ENCODE assay signal across 1 cellular context in genomic region chr20:44609511-44610312, GRCh38.
A peak's percentile ranks its signal among the peaks of the same experiment; 100 is the strongest.
TF ChIP-seq lines count a peak whose summit lies in the region.

No MANE protein-coding gene starts in this region.

TF ChIP-seq in PFSK-1, 5 proteins besides CTCF, POLR2A, EP300 and RAD21:
- TF ChIP-seq REST (IDR thresholded peaks at IDR 0.05; ENCODE audit: insufficient read depth in 1 of 2, low read depth in 2 of 2, low read length in 2 of 2), result no peak
- TF ChIP-seq SIN3A (IDR thresholded peaks at IDR 0.05; ENCODE audit: borderline replicate concordance, insufficient read depth, low read length), result no peak
- peak; percentile 33 for TF ChIP-seq FOXP2 (optimal IDR thresholded peaks at IDR 0.05; ENCODE audit: borderline replicate concordance, extremely low read depth, extremely low read length, insufficient read depth)
- no peak for TF ChIP-seq TAF1 (IDR thresholded peaks at IDR 0.05; ENCODE audit: borderline replicate concordance, insufficient read depth, low read length)
- no peak for TF ChIP-seq POLR2AphosphoS5 (IDR thresholded peaks at IDR 0.05; ENCODE audit: low read depth, low read length)
